7 cellular contexts compared by ENCODE assay signal in the genomic region with DNA sequence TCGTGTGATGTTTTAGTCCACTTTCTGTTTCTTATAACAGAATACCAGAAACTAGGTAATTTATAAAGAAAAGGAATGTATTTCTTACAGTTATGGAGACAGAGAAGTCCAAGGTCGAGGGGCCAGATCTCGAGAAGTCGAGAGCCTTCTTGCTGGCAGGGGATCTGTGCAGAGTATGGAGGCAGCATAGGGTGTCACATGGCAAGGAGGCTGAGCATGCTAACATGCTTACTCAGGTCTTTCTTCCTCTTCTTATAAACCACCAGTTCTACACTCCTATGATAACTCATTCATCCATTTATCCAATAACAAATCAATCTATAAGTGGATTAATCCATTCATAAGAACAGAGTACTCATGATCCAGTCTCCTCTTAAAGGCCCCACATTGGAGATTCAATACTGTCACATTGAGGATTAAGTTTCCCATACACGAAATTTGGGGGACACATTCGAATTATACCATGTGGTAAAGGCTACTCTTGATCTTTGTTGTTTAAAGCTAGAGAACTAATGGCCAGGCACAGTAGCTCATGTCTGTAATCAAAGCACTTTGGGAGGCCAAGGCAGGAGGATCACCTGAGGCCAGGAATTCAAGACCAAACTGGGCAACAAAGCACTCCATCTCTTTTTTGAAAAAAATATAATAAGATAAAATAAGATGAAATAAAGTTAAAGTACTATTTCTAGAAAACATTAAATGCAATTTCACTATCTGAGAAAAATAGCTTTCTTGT. TPM values are rescaled to one million over a fixed set of nuclear protein-coding genes. Genes with fewer than 3 reads are reported as not detected.
A peak's percentile ranks its signal among the peaks of the same experiment; 100 is the strongest.
DNase-seq lines count a peak whose midpoint lies in the region; TF ChIP-seq lines count a peak whose summit lies in the region.

No MANE protein-coding gene starts in this region.

- peak overlapping the region; percentile 73 for H3K4me2 ChIP-seq in neural progenitor cell

- H3K4me3 ChIP-seq in GM08714 (ENCODE audit: low read length) (peak overlapping the region; percentile 81), astrocyte of the spinal cord (ENCODE audit: low read depth, low read length) (peak overlapping the region; percentile 96), neural progenitor cell (peak overlapping the region; percentile 67)

- H3K9ac ChIP-seq in neural progenitor cell = no peak overlapping the region

- no peak for TF ChIP-seq CTCF in astrocyte of the spinal cord (IDR thresholded peaks at IDR 0.05; ENCODE audit: low read depth, low read length)
- no peak for TF ChIP-seq CTCF in neural progenitor cell (IDR thresholded peaks at IDR 0.05)

- H3K4me1 ChIP-seq in neural progenitor cell = peaks cover 7% of the 10 kb centered on the region

- H3K27ac ChIP-seq in neural progenitor cell = no peak overlapping the region

- in situ Hi-C loops in astrocyte of the spinal cord (cut with HindIII; ENCODE audit: low sequenced_read_pairs) = no loop called here

- H2AFZ ChIP-seq in neural progenitor cell (replicated peaks) = no peak overlapping the region

- peak; percentile 38 for DNase-seq in MV-4-11 (lab: John Stamatoyannopoulos, UW)
- peak; percentile 13 for DNase-seq in astrocyte of the spinal cord (ENCODE audit: low read depth, low spot score)
- DNase-seq in neural progenitor cell (ENCODE audit: low spot score) = no peak
- no peak for DNase-seq in pons (ENCODE audit: low spot score)
- no peak for DNase-seq in GDM1 (lab: John Stamatoyannopoulos, UW)
- DNase-seq in hypothalamus (lab: John Stamatoyannopoulos, UW) = no peak

- H3K36me3 Mint-ChIP-seq in neural progenitor cell = peaks cover 34% of the 10 kb centered on the region

- H3K36me3 ChIP-seq in neural progenitor cell = peaks cover 9% of the 10 kb centered on the region

- H3K27me3 Mint-ChIP-seq in neural progenitor cell (ENCODE audit: insufficient read depth, low read depth) = peaks cover 3% of the 10 kb centered on the region

- H4K20me1 ChIP-seq in neural progenitor cell (ENCODE audit: low read depth) = no peaks in the 10 kb centered on the region

- H3K4me1 Mint-ChIP-seq in neural progenitor cell = peaks cover 20% of the 10 kb centered on the region

- H3K79me2 ChIP-seq in neural progenitor cell (ENCODE audit: low read depth) = peaks cover 55% of the 10 kb centered on the region

- H3K27ac Mint-ChIP-seq in neural progenitor cell = no peak overlapping the region

- no peaks in the 10 kb centered on the region for H3F3A ChIP-seq in neural progenitor cell (ENCODE audit: low read depth)

- peaks cover 6% of the 10 kb centered on the region for H3K9me3 ChIP-seq in neural progenitor cell (ENCODE audit: low read depth)

- H3K9me3 Mint-ChIP-seq in neural progenitor cell = peaks cover 23% of the 10 kb centered on the region

- peak overlapping the region; percentile 97 for H3K4me3 Mint-ChIP-seq in neural progenitor cell

- no peaks in the 10 kb centered on the region for H3K27me3 ChIP-seq in neural progenitor cell

RNA-seq across cellular contexts. Expression of gene GOPC, which starts 2.1 kb away (rescaled TPM):
- 24.7 and 39.2 TPM in 2 replicates for total RNA-seq in neural progenitor cell (ENCODE audit: low replicate concordance)

Comparison
In these comparisons a context has a peak if more than half of its experiments do, and no peak if none do; other contexts are left out.
1. DNase-seq: peak in MV-4-11 (single experiment) and astrocyte of the spinal cord (single experiment); none in neural progenitor cell (single experiment), pons (single experiment), GDM1 (single experiment) and hypothalamus (0 of 51).
2. Peak in every context shown above with its lines, with median percentiles within 50 percentile points of each other: H3K4me3 ChIP-seq.